Comparison of ENCODE assay signal across 2 cellular contexts in the genomic region with DNA sequence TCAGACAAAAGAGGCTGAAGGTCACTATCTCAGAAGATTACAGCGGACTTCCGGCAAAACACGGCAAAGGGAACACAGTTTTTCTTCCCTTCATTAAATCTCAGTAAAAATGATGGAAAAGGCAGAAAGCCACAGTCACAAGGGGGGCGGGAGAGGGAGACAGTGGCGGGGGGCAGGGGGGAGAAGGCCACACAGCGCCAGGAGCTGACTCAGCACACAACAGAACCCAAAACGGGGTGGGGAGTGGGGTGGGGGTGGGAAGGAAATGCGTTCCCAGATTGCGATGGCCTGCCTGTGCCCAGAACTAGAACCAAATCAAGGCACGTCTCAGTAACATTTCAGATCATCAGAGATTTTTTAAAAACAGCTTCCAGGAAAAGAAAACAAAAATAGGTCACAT.
TF ChIP-seq lines count a peak whose summit lies in the region.

No MANE protein-coding gene starts in this region.

TF ChIP-seq in liver, 16 proteins besides CTCF, POLR2A, EP300 and RAD21:
- TF ChIP-seq RXRA (IDR thresholded peaks at IDR 0.05) (no peak), NR2F2 (IDR thresholded peaks at IDR 0.05) (peak; percentile 48), HNF4A (conservative IDR thresholded peaks at IDR 0.05) (no peak)

TF ChIP-seq in HepG2, 621 proteins besides CTCF, POLR2A, EP300 and RAD21:
- TF ChIP-seq, protein P1, sequence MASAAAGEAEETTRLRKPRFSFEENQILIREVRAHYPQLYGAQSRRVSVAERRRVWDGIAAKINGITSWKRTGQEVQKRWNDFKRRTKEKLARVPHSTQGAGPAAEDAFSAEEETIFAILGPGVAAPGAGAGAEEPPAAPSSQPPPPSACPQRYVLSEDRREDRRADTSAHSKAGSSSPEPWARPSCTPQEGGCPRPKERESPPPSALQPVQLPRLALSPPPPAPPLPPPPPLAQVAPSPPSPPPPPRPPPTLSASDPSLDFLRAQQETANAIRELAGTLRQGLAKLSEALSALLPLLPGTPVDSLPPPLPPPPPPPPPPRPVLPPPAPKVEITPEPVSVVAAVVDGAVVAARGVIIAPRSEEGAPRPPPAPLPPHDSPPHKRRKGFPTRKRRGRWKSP (CRISPR knock-in tag; IDR thresholded peaks at IDR 0.05), result no peak
- no peak for TF ChIP-seq NCOA5 (CRISPR knock-in tag; IDR thresholded peaks at IDR 0.05)
- no peak for TF ChIP-seq AKAP8 (CRISPR knock-in tag; IDR thresholded peaks at IDR 0.05)
- no peak for TF ChIP-seq POLR2AphosphoS2 (IDR thresholded peaks at IDR 0.05; ENCODE audit: low read depth, low read length)
- no peak for TF ChIP-seq NBN (conservative IDR thresholded peaks at IDR 0.05)
- TF ChIP-seq MTA1 (CRISPR knock-in tag; IDR thresholded peaks at IDR 0.05; ENCODE audit: borderline replicate concordance), result no peak
- TF ChIP-seq, protein P2, sequence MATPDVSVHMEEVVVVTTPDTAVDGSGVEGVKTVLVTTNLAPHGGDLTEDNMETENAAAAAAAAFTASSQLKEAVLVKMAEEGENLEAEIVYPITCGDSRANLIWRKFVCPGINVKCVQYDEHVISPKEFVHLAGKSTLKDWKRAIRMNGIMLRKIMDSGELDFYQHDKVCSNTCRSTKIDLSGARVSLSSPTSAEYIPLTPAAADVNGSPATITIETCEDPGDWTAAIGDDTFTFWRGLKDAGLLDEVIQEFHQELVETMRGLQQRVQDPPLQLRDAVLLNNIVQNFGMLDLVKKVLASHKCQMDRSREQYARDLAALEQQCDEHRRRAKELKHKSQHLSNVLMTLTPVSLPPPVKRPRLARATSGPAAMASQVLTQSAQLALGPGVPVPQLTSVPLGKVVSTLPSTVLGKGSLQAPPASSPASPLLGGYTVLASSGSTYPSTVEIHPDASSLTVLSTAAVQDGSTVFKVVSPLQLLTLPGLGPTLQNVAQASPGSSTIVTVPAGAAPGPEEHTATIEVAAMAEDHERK (CRISPR knock-in tag; IDR thresholded peaks at IDR 0.05; ENCODE audit: low read depth), result no peak
- TF ChIP-seq NR3C1 (CRISPR knock-in tag; IDR thresholded peaks at IDR 0.05), result no peak
- no peak for TF ChIP-seq ATF7 (IDR thresholded peaks at IDR 0.05)
- TF ChIP-seq ATF7 (CRISPR knock-in tag; IDR thresholded peaks at IDR 0.05), result no peak
- TF ChIP-seq, protein P3, sequence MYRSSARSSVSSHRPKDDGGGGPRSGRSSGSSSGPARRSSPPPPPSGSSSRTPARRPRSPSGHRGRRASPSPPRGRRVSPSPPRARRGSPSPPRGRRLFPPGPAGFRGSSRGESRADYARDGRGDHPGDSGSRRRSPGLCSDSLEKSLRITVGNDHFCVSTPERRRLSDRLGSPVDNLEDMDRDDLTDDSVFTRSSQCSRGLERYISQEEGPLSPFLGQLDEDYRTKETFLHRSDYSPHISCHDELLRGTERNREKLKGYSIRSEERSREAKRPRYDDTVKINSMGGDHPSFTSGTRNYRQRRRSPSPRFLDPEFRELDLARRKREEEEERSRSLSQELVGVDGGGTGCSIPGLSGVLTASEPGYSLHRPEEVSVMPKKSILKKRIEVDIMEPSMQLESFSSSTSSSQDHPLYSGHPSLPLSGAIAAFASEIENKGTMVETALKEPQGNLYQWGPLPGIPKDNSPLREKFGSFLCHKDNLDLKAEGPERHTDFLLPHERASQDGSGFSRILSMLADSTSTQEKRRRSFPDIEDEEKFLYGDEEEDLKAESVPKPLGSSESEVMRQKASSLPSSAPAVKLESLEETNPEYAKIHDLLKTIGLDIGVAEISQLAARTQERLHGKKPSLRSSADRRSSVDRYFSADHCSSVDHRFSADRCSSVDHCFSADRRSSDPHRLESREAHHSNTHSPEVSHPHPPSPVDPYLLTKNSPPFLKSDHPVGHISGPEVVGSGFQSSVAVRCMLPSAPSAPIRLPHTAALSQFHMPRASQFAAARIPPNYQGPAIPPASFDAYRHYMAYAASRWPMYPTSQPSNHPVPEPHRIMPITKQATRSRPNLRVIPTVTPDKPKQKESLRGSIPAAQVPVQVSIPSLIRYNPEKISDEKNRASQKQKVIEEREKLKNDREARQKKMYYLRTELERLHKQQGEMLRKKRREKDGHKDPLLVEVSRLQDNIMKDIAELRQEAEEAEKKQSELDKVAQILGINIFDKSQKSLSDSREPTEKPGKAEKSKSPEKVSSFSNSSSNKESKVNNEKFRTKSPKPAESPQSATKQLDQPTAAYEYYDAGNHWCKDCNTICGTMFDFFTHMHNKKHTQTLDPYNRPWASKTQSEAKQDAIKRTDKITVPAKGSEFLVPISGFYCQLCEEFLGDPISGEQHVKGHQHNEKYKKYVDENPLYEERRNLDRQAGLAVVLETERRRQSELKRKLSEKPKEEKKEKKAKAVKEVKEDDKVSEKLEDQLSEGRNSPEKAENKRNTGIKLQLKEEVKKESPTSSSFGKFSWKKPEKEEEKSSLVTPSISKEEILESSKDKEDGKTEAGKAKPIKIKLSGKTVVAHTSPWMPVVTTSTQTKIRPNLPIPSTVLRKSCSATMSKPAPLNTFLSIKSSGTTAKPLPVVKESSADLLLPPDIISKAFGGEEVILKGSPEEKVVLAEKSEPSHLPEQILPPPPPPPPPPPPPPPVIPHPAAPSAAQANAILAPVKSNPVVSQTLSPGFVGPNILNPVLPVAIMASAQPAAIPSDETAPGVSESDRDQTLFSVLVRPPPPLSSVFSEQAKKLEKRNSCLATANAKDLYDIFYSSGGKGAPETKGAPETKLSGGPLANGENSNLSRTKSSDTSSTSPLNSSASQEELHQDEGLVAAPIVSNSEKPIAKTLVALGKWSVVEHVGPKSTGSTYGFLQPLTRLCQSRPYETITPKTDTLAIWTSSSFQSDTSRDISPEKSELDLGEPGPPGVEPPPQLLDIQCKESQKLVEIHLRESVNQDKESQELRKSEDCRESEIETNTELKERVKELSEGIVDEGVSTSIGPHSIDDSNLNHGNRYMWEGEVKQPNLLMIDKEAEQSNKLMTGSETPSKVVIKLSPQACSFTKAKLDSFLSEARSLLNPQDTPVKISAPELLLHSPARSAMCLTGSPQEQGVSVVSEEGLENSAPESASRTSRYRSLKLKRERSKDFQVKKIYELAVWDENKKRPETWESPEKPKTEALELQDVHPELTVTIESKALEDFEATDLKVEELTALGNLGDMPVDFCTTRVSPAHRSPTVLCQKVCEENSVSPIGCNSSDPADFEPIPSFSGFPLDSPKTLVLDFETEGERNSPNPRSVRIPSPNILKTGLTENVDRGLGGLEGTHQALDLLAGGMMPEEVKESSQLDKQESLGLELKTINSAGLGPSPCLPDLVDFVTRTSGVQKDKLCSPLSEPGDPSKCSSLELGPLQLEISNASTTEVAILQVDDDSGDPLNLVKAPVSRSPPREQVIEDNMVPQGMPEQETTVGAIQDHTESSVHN (CRISPR knock-in tag; IDR thresholded peaks at IDR 0.05), result no peak
- TF ChIP-seq, protein P4, sequence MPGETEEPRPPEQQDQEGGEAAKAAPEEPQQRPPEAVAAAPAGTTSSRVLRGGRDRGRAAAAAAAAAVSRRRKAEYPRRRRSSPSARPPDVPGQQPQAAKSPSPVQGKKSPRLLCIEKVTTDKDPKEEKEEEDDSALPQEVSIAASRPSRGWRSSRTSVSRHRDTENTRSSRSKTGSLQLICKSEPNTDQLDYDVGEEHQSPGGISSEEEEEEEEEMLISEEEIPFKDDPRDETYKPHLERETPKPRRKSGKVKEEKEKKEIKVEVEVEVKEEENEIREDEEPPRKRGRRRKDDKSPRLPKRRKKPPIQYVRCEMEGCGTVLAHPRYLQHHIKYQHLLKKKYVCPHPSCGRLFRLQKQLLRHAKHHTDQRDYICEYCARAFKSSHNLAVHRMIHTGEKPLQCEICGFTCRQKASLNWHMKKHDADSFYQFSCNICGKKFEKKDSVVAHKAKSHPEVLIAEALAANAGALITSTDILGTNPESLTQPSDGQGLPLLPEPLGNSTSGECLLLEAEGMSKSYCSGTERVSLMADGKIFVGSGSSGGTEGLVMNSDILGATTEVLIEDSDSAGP (CRISPR knock-in tag; IDR thresholded peaks at IDR 0.05; ENCODE audit: borderline replicate concordance), result no peak
- no peak for TF ChIP-seq ZNF605 (CRISPR knock-in tag; IDR thresholded peaks at IDR 0.05)
- TF ChIP-seq RBAK (CRISPR knock-in tag; IDR thresholded peaks at IDR 0.05), result no peak
- TF ChIP-seq, protein P5, sequence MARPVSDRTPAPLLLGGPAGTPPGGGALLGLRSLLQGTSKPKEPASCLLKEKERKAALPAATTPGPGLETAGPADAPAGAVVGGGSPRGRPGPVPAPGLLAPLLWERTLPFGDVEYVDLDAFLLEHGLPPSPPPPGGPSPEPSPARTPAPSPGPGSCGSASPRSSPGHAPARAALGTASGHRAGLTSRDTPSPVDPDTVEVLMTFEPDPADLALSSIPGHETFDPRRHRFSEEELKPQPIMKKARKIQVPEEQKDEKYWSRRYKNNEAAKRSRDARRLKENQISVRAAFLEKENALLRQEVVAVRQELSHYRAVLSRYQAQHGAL (CRISPR knock-in tag; IDR thresholded peaks at IDR 0.05; ENCODE audit: not compliant biosample characterization), result no peak
- no peak for TF ChIP-seq ZNF224 (CRISPR knock-in tag; IDR thresholded peaks at IDR 0.05)
- TF ChIP-seq HOXA5 (CRISPR knock-in tag; IDR thresholded peaks at IDR 0.05), result no peak
TF ChIP-seq in HepG2: peak in this region for 0.
